In the genomic region with DNA sequence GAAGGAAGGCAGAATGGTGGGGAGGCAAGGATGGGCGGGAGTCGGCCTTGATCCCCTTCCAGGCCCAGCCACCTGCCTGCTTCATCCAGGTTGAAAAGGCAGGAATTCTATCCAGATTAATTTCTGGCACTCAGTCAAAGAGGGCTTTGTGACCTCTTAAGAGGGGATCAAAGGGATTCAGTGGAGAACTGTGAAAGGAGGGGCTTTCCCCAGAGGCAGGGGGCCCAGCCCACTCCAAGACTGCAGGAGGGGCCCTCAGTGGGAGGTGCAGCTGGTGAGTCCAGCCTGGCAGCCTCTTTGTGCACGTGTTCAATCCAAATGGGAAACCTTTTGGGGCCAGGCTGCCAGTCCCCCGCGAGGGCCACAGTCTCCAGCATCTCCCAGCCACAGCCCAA, we compare ENCODE assay signal across 13 cellular contexts.
DNase-seq lines count a peak whose midpoint lies in the region; ATAC-seq and TF ChIP-seq lines count a peak whose summit lies in the region.
"Had no signal": no experiment of that assay in that cellular context is flagged by ENCODE, and none has a peak within 500 bp of the region (broad histone marks: within the 10 kb centered on the region; RNA-seq: fewer than 3 reads in every experiment).

No MANE protein-coding gene starts in this region.

- no peak overlapping the region for H3K4me3 Mint-ChIP-seq in CD8-positive, alpha-beta T cell
- H3K4me3 Mint-ChIP-seq in WTC11 = no peak overlapping the region
- H3K4me3 Mint-ChIP-seq in naive thymus-derived CD4-positive, alpha-beta T cell = no peak overlapping the region

- intact Hi-C loops in CD8-positive, alpha-beta T cell (cut with DNase I, micrococcal nuclease) = loop anchor here (5.0 to 10.0 kb wide), 3 partner anchors 156 to 626 kb away; partner anchors contain the start of genes CENPN (in 2 of the 2) and CMC2 (in 2 of the 2)
- intact Hi-C loops in naive thymus-derived CD4-positive, alpha-beta T cell (cut with micrococcal nuclease) = loop anchor here (5.0 to 10.0 kb wide), 5 partner anchors 147 to 626 kb away; partner anchors contain the start of genes CENPN (in 1 of the 2), CMC2 (in 1 of the 2), GCSH (in 1 of the 2) and PLCG2 (in 1 of the 2)
- intact Hi-C loops in lower lobe of right lung (cut with DNase I) = no loop called here

- in situ Hi-C loops in GM13976 (cut with MboI; ENCODE audit: low sequenced_read_pairs, unreplicated experiment) = no loop called here

- DNase-seq in CD8-positive, alpha-beta T cell = no peak
- DNase-seq in NCI-H1092 (lab: John Stamatoyannopoulos, UW) (peak; percentile 90), WTC11 (ENCODE audit: low spot score) (no peak), GM13976 (ENCODE audit: low spot score) (no peak), lower lobe of right lung (no peak)
- DNase-seq in naive thymus-derived CD4-positive, alpha-beta T cell = no peak
- DNase-seq: foreskin keratinocyte, left colon, NCI-H1048, Peyer's patch, psoas muscle, transverse colon had no signal

- peaks cover 27% of the 10 kb centered on the region for H3K4me1 ChIP-seq in CD8-positive, alpha-beta T cell (ENCODE audit: insufficient read depth, low read length)
- H3K4me1 ChIP-seq in naive thymus-derived CD4-positive, alpha-beta T cell (ENCODE audit: control insufficient read depth in 2 of 2, insufficient read depth in 2 of 2, low read length in 2 of 2) = peaks cover 18 to 20% of the 10 kb centered on the region in 2 donors
- peaks cover 32% of the 10 kb centered on the region for H3K4me1 ChIP-seq in lower lobe of right lung
- H3K4me1 ChIP-seq: psoas muscle had no signal

- CTCF ChIA-PET in CD8-positive, alpha-beta T cell (lab: Charles Lee) = interaction anchor here (0.6 kb wide), 1 partner anchor 210 kb away, joined by 4 read pairs; no protein-coding TSS in a partner anchor
- CTCF ChIA-PET in WTC11 (lab: Charles Lee) = interaction anchor here (1.0 to 3.8 kb wide), 3 partner anchors 22 to 66 kb away, joined by 3 to 19 read pairs (median 3); no protein-coding TSS in a partner anchor
- CTCF ChIA-PET in naive thymus-derived CD4-positive, alpha-beta T cell (lab: Charles Lee) = interaction anchor here (1.0 kb wide), 1 partner anchor 14 kb away, joined by 3 read pairs; no protein-coding TSS in a partner anchor

- H3K9me3 ChIP-seq in CD8-positive, alpha-beta T cell (ENCODE audit: low read length) = no peaks in the 10 kb centered on the region
- H3K9me3 ChIP-seq in naive thymus-derived CD4-positive, alpha-beta T cell (ENCODE audit: control insufficient read depth in 2 of 3, low read length in 3 of 3) = no peaks in the 10 kb centered on the region
- no peaks in the 10 kb centered on the region for H3K9me3 ChIP-seq in lower lobe of right lung
- H3K9me3 ChIP-seq: Peyer's patch, psoas muscle, transverse colon had no signal

- no peak overlapping the region for H3K4me3 ChIP-seq in CD8-positive, alpha-beta T cell (ENCODE audit: low read depth, low read length)
- no peak overlapping the region for H3K4me3 ChIP-seq in naive thymus-derived CD4-positive, alpha-beta T cell (ENCODE audit: low read length)
- H3K4me3 ChIP-seq in lower lobe of right lung = no peak overlapping the region
- H3K4me3 ChIP-seq: Peyer's patch, psoas muscle, transverse colon had no signal

- H3K9me3 Mint-ChIP-seq in CD8-positive, alpha-beta T cell = no peaks in the 10 kb centered on the region
- H3K9me3 Mint-ChIP-seq in WTC11 = no peaks in the 10 kb centered on the region
- H3K9me3 Mint-ChIP-seq in naive thymus-derived CD4-positive, alpha-beta T cell = no peaks in the 10 kb centered on the region

- H3K27ac Mint-ChIP-seq in CD8-positive, alpha-beta T cell = peak overlapping the region; percentile 49
- peak overlapping the region; percentile 31; the same call in 1 of the 2 replicates for H3K27ac Mint-ChIP-seq in WTC11
- H3K27ac Mint-ChIP-seq in naive thymus-derived CD4-positive, alpha-beta T cell = peak overlapping the region in 5 of 9 donors; percentile 9 to 99 (median 53)

- no peaks in the 10 kb centered on the region for H3K27me3 Mint-ChIP-seq in CD8-positive, alpha-beta T cell (ENCODE audit: low read depth)
- no peaks in the 10 kb centered on the region; the same call in 1 of the 2 replicates for H3K27me3 Mint-ChIP-seq in WTC11 (ENCODE audit: low read depth)
- H3K27me3 Mint-ChIP-seq in naive thymus-derived CD4-positive, alpha-beta T cell = no peaks in the 10 kb centered on the region

- TF ChIP-seq CTCF in CD8-positive, alpha-beta T cell (IDR thresholded peaks at IDR 0.05) = no peak
- TF ChIP-seq CTCF in WTC11 (IDR thresholded peaks at IDR 0.05) (no peak), GM13976 (IDR thresholded peaks at IDR 0.05; ENCODE audit: borderline replicate concordance, control extremely low read depth, extremely low read depth, insufficient read depth, missing control alignments) (no peak), lower lobe of right lung (IDR thresholded peaks at IDR 0.05) (no peak)

- POLR2A ChIA-PET in CD8-positive, alpha-beta T cell (lab: Charles Lee) = no interaction called here
- POLR2A ChIA-PET in WTC11 (lab: Charles Lee) = interaction anchor here (1.1 kb wide), 1 partner anchor 23 kb away, joined by 4 read pairs; no protein-coding TSS in a partner anchor
- POLR2A ChIA-PET in naive thymus-derived CD4-positive, alpha-beta T cell (lab: Charles Lee) = no interaction called here

- no peaks in the 10 kb centered on the region for H3K27me3 ChIP-seq in CD8-positive, alpha-beta T cell (ENCODE audit: insufficient read depth, low read length)
- H3K27me3 ChIP-seq in naive thymus-derived CD4-positive, alpha-beta T cell (ENCODE audit: control insufficient read depth in 2 of 2, insufficient read depth in 2 of 2, low read length in 2 of 2) = no peaks in the 10 kb centered on the region
- no peaks in the 10 kb centered on the region for H3K27me3 ChIP-seq in lower lobe of right lung (ENCODE audit: low read depth)
- H3K27me3 ChIP-seq: foreskin keratinocyte, Peyer's patch, transverse colon had no signal

- peaks cover 47% of the 10 kb centered on the region for H3K4me1 Mint-ChIP-seq in CD8-positive, alpha-beta T cell (ENCODE audit: low read depth)
- peaks cover 54% of the 10 kb centered on the region for H3K4me1 Mint-ChIP-seq in WTC11
- H3K4me1 Mint-ChIP-seq in naive thymus-derived CD4-positive, alpha-beta T cell = peaks cover 17 to 62% (median 47%) of the 10 kb centered on the region in 7 donors

- H3K36me3 ChIP-seq in CD8-positive, alpha-beta T cell (ENCODE audit: insufficient read depth, low read length) = no peaks in the 10 kb centered on the region
- H3K36me3 ChIP-seq in naive thymus-derived CD4-positive, alpha-beta T cell (ENCODE audit: control insufficient read depth in 2 of 3, insufficient read depth in 3 of 3, low read length in 3 of 3) = no peaks in the 10 kb centered on the region
- H3K36me3 ChIP-seq in lower lobe of right lung = peaks cover 7% of the 10 kb centered on the region
- H3K36me3 ChIP-seq: transverse colon had no signal

- ATAC-seq in CD8-positive, alpha-beta T cell = no peak
- ATAC-seq in WTC11 = no peak
- ATAC-seq in naive thymus-derived CD4-positive, alpha-beta T cell = no peak
- ATAC-seq in lower lobe of right lung = no peak
- ATAC-seq in GM19395 (IDR thresholded peaks at IDR 0.05; ENCODE audit: unreplicated experiment) = no peak
- ATAC-seq: foreskin keratinocyte, left colon, psoas muscle had no signal

- H3K27ac ChIP-seq in CD8-positive, alpha-beta T cell (ENCODE audit: low read depth, low read length) = no peak overlapping the region
- peak overlapping the region; percentile 12 for H3K27ac ChIP-seq in naive thymus-derived CD4-positive, alpha-beta T cell (ENCODE audit: low read depth, low read length)
- no peak overlapping the region for H3K27ac ChIP-seq in lower lobe of right lung
- H3K27ac ChIP-seq: foreskin keratinocyte, psoas muscle, transverse colon had no signal

- peaks cover 5% of the 10 kb centered on the region for H3K36me3 Mint-ChIP-seq in CD8-positive, alpha-beta T cell
- H3K36me3 Mint-ChIP-seq in WTC11 = no peaks in the 10 kb centered on the region
- no peaks in the 10 kb centered on the region for H3K36me3 Mint-ChIP-seq in naive thymus-derived CD4-positive, alpha-beta T cell

TF ChIP-seq in WTC11, 78 proteins besides CTCF, POLR2A, EP300 and RAD21 (continues in another document):
- TF ChIP-seq NR3C1 (CRISPR knock-in tag; conservative IDR thresholded peaks at IDR 0.05; ENCODE audit: low read depth) (no peak), ELF4 (CRISPR knock-in tag; IDR thresholded peaks at IDR 0.05; ENCODE audit: low read depth) (no peak), E2F5 (CRISPR knock-in tag; IDR thresholded peaks at IDR 0.05) (no peak), ZNF416 (CRISPR knock-in tag; IDR thresholded peaks at IDR 0.05) (no peak), MYBL2 (CRISPR knock-in tag; IDR thresholded peaks at IDR 0.05) (no peak), ZNF671 (CRISPR knock-in tag; IDR thresholded peaks at IDR 0.05) (no peak), ATF6 (CRISPR knock-in tag; IDR thresholded peaks at IDR 0.05) (no peak), CDX4 (CRISPR knock-in tag; IDR thresholded peaks at IDR 0.05; ENCODE audit: borderline replicate concordance) (no peak), GTF2I (CRISPR knock-in tag; conservative IDR thresholded peaks at IDR 0.05) (no peak)
